In genomic region chr9:134366223-134367031, GRCh38 we compare ENCODE assay signal across 8 cellular contexts.
DNase-seq lines count a peak whose midpoint lies in the region; ATAC-seq and TF ChIP-seq lines count a peak whose summit lies in the region.

No MANE protein-coding gene starts in this region.

- DNase-seq in DMS79 (lab: John Stamatoyannopoulos, UW) (peak; percentile 94), NCI-H2227 treated with DMSO at 0.1 percent for 48 hours (lab: John Stamatoyannopoulos, UW) (peak; percentile 7), astrocyte of the cerebellum (ENCODE audit: low read depth) (peak; percentile 71), hepatic stellate cell (ENCODE audit: low spot score) (peak; percentile 97)

- H3K27ac ChIP-seq in skin epidermis, result peak overlapping the region; percentile 33 to 93 (median 83)

- no peak for TF ChIP-seq CTCF in astrocyte of the cerebellum (IDR thresholded peaks at IDR 0.05; ENCODE audit: low read depth, low read length, missing control alignments)

- H3K4me3 ChIP-seq in astrocyte of the cerebellum (ENCODE audit: low read depth, low read length), result no peak overlapping the region
- H3K4me3 ChIP-seq in skin epidermis, result no peak overlapping the region

- ATAC-seq in GM18909 (IDR thresholded peaks at IDR 0.05; ENCODE audit: poor library complexity, unreplicated experiment), result no peak
- ATAC-seq in GM21576 (IDR thresholded peaks at IDR 0.05; ENCODE audit: unreplicated experiment), result no peak
- no peak for ATAC-seq in HG03045 (IDR thresholded peaks at IDR 0.05; ENCODE audit: unreplicated experiment)

- in situ Hi-C loops in astrocyte of the cerebellum (cut with HindIII; ENCODE audit: low sequenced_read_pairs), result no loop called here

Comparison
In these comparisons a context has a peak if more than half of its experiments do, and no peak if none do; other contexts are left out.
1. DNase-seq: peak in every context shown above with its lines; median percentile 97 in hepatic stellate cell; 94 in DMS79; 71 in astrocyte of the cerebellum; 7 in NCI-H2227 treated with DMSO at 0.1 percent for 48 hours.